Comparison of ENCODE assay signal across 8 cellular contexts in genomic region chr6:35688605-35689322, GRCh38. TPM values are rescaled to one million over a fixed set of nuclear protein-coding genes. Genes with fewer than 3 reads are reported as not detected.
DNase-seq lines count a peak whose midpoint lies in the region; ATAC-seq and TF ChIP-seq lines count a peak whose summit lies in the region.

Gene FKBP5, minus strand, starts transcription at chr6:35688915. Its CDS starts 46,091 bp downstream, at chr6:35642824.

- POLR2A ChIA-PET in Caco-2 (lab: Charles Lee): no interaction called here
- POLR2A ChIA-PET in Panc1 (lab: Charles Lee): no interaction called here
- POLR2A ChIA-PET in naive thymus-derived CD8-positive, alpha-beta T cell (lab: Charles Lee): interaction anchor here (0.5 to 3.6 kb wide), 9 partner anchors 17 to 406 kb away, joined by 3 to 36 read pairs (median 3); no protein-coding TSS in a partner anchor

- no peaks in the 10 kb centered on the region for H3K4me1 Mint-ChIP-seq in Caco-2 (ENCODE audit: low read depth, unreplicated experiment)
- peaks cover 9 to 16% (median 13%) of the 10 kb centered on the region in 4 donors for H3K4me1 Mint-ChIP-seq in naive thymus-derived CD8-positive, alpha-beta T cell

- no peaks in the 10 kb centered on the region for H3K36me3 Mint-ChIP-seq in Caco-2 (ENCODE audit: insufficient read depth, unreplicated experiment)
- H3K36me3 Mint-ChIP-seq in naive thymus-derived CD8-positive, alpha-beta T cell: peaks cover 0 to 7% (median 4%) of the 10 kb centered on the region in 3 donors

- no peaks in the 10 kb centered on the region for H3K9me3 Mint-ChIP-seq in Caco-2 (ENCODE audit: unreplicated experiment)
- no peaks in the 10 kb centered on the region for H3K9me3 Mint-ChIP-seq in naive thymus-derived CD8-positive, alpha-beta T cell

- H3K79me2 ChIP-seq in fibroblast of lung (ENCODE audit: control insufficient read depth, insufficient read depth, low read length): peaks cover 2% of the 10 kb centered on the region

- in situ Hi-C loops in Panc1 (cut with HindIII; ENCODE audit: low pct_unique_long_range_greater_than_20kb, low sequenced_read_pairs): no loop called here

- peak within 1 kb of the TSS; percentile 62 for H3K9ac ChIP-seq in fibroblast of lung (ENCODE audit: insufficient read depth, low read length)

- TF ChIP-seq CTCF in Caco-2 (IDR thresholded peaks at IDR 0.05; ENCODE audit: insufficient read depth in 1 of 2, low read depth in 1 of 2, low read length in 1 of 2, severe bottlenecking in 1 of 2, unreplicated experiment in 1 of 2) (no peak), Panc1 (IDR thresholded peaks at IDR 0.05) (no peak), fibroblast of lung (conservative IDR thresholded peaks at IDR 0.05 in 1 of 2, IDR thresholded peaks at IDR 0.05 in 1 of 2; ENCODE audit: low read depth in 1 of 2, low read length in 2 of 2) (no peak)

- H3K27me3 Mint-ChIP-seq in Caco-2 (ENCODE audit: insufficient read depth, unreplicated experiment): no peaks in the 10 kb centered on the region
- no peaks in the 10 kb centered on the region for H3K27me3 Mint-ChIP-seq in naive thymus-derived CD8-positive, alpha-beta T cell

- no TSS peak for BruUV-seq in Caco-2 (replicated peaks; lab: Mats Ljungman, UMichigan)
- BruUV-seq in Panc1 (replicated peaks; lab: Mats Ljungman, UMichigan): no TSS peak

- H3K4me3 Mint-ChIP-seq in Caco-2 (ENCODE audit: unreplicated experiment): peak within 1 kb of the TSS; percentile 80
- H3K4me3 Mint-ChIP-seq in naive thymus-derived CD8-positive, alpha-beta T cell: peak within 1 kb of the TSS; percentile 97 to 100 (median 98)

- H3K4me1 ChIP-seq in Caco-2: peaks cover 14% of the 10 kb centered on the region
- H3K4me1 ChIP-seq in Panc1 (ENCODE audit: control insufficient read depth, insufficient read depth, low read length): peaks cover 13% of the 10 kb centered on the region; the same call in 1 of the 2 replicates
- no peaks in the 10 kb centered on the region for H3K4me1 ChIP-seq in fibroblast of lung (ENCODE audit: control insufficient read depth, extremely low read depth, insufficient read depth, low read length)

- peak within 1 kb of the TSS; percentile 47 for H3K4me3 ChIP-seq in Caco-2 (ENCODE audit: low read depth, low read length)
- H3K4me3 ChIP-seq in Panc1 (ENCODE audit: low read depth in 2 of 2, low read length in 2 of 2): peak within 1 kb of the TSS; percentile 72 to 86
- H3K4me3 ChIP-seq in fibroblast of lung (replicated peaks in 1 of 4; ENCODE audit: control extremely low read depth in 1 of 4, insufficient read depth in 1 of 4, low read depth in 3 of 4, low read length in 4 of 4): peak within 1 kb of the TSS; percentile 49 to 98 (median 70)

- H2AFZ ChIP-seq in fibroblast of lung (ENCODE audit: low read length): peak within 1 kb of the TSS; percentile 68

- H3K27ac Mint-ChIP-seq in Caco-2 (ENCODE audit: unreplicated experiment): peak within 1 kb of the TSS; percentile 45
- H3K27ac Mint-ChIP-seq in naive thymus-derived CD8-positive, alpha-beta T cell: peak within 1 kb of the TSS; percentile 84 to 99 (median 96)

- peak within 1 kb of the TSS; percentile 78 for H3K4me2 ChIP-seq in fibroblast of lung (ENCODE audit: extremely low read depth, insufficient read depth, low read length)

- intact Hi-C loops in Caco-2 (cut with micrococcal nuclease; ENCODE audit: unreplicated experiment) (loop anchor here (1.0 kb wide), 1 partner anchor 43 kb away; no protein-coding TSS in a partner anchor), Panc1 (cut with micrococcal nuclease; ENCODE audit: unreplicated experiment) (loop anchor here (5.0 kb wide), 1 partner anchor 49 kb away; the partner anchor contains the start of gene ARMC12)

- H3K27ac ChIP-seq in Panc1 (ENCODE audit: low read length) (peak within 1 kb of the TSS; percentile 76), fibroblast of lung (ENCODE audit: insufficient read depth, low read length) (peak within 1 kb of the TSS; percentile 4)

- no peaks in the 10 kb centered on the region for H3K27me3 ChIP-seq in Caco-2 (replicated peaks; ENCODE audit: control insufficient read depth, insufficient read depth, low read length)
- H3K27me3 ChIP-seq in Panc1 (ENCODE audit: control insufficient read depth, insufficient read depth, low read length): no peaks in the 10 kb centered on the region
- no peaks in the 10 kb centered on the region for H3K27me3 ChIP-seq in fibroblast of lung (ENCODE audit: control insufficient read depth, insufficient read depth, low read length)

- no peaks in the 10 kb centered on the region for H4K20me1 ChIP-seq in fibroblast of lung (ENCODE audit: control insufficient read depth, extremely low read depth, insufficient read depth, low read length)

- peak; percentile 52 for ATAC-seq in GM19468 (IDR thresholded peaks at IDR 0.05; ENCODE audit: extremely low read depth, unreplicated experiment)
- peak; percentile 98 for ATAC-seq in Panc1
- peak; percentile 86 to 89 for ATAC-seq in naive thymus-derived CD8-positive, alpha-beta T cell

- no peaks in the 10 kb centered on the region for H3K9me3 ChIP-seq in Caco-2
- no peaks in the 10 kb centered on the region for H3K9me3 ChIP-seq in Panc1 (ENCODE audit: control insufficient read depth, insufficient read depth, low read depth, low read length)
- no peaks in the 10 kb centered on the region for H3K9me3 ChIP-seq in fibroblast of lung (ENCODE audit: control insufficient read depth, insufficient read depth, low read depth, low read length)

- H3K36me3 ChIP-seq in Caco-2 (ENCODE audit: control insufficient read depth, insufficient read depth, low read length) (no peaks in the 10 kb centered on the region), Panc1 (ENCODE audit: control insufficient read depth, insufficient read depth, low read length) (no peaks in the 10 kb centered on the region; the same call in 1 of the 2 replicates), fibroblast of lung (ENCODE audit: control insufficient read depth, insufficient read depth, low read length) (no peaks in the 10 kb centered on the region)

- DNase-seq in Caco-2: peak; percentile 92 to 96
- peak; percentile 83 for DNase-seq in HT1080 (ENCODE audit: low read depth)
- DNase-seq in Panc1 (ENCODE audit: low read depth, low spot score): peak; percentile 27
- peak; percentile 61 to 83 for DNase-seq in activated T-helper 1 cell treated with anti-CD3 and anti-CD28 coated beads, Interleukin-2, amount 50 U/mL, for 16 hours (ENCODE audit: low read depth in 1 of 2, low spot score in 1 of 2)
- DNase-seq in fibroblast of lung (ENCODE audit: low read depth in 2 of 2): peak; percentile 87 to 88
- DNase-seq in naive thymus-derived CD8-positive, alpha-beta T cell: peak; percentile 78 to 92 (median 84)
- peak; percentile 71 to 84 (median 77) for DNase-seq in stimulated activated naive CD4-positive, alpha-beta T cell (lab: John Stamatoyannopoulos, UW)

- CTCF ChIA-PET in Caco-2 (lab: Charles Lee) (no interaction called here), Panc1 (lab: Charles Lee) (no interaction called here)

RNA-seq across cellular contexts. Expression of gene FKBP5, which starts in this region (rescaled TPM):
- total RNA-seq in Caco-2 (2022) (16.5 and 20.1 TPM in 2 replicates), Panc1 (2021; ENCODE audit: unreplicated experiment) (25.2 TPM), fibroblast of lung (13.4 and 16.3 TPM in 2 replicates)
- total RNA-seq in HT1080 (2014; rRNA removed; shearing (Covaris generic)): 9.3 and 15.2 TPM in 2 replicates
- polyA plus RNA-seq in HT1080 (2015; cell fraction: cytosol; rRNA removed): 15.4 and 16.7 TPM in 2 replicates
- 10.4 and 11.0 TPM in 2 replicates for polyA plus RNA-seq in HT1080 (2015; cell fraction: nucleus; rRNA removed)
- 14.9 TPM for polyA plus RNA-seq in Panc1 (2012; ENCODE audit: insufficient read length)
- 10.9 and 13.1 TPM in 2 replicates for polyA plus RNA-seq in fibroblast of lung
- polyA plus RNA-seq in fibroblast of lung (2012): 11.5 and 14.3 TPM in 2 replicates
- polyA minus RNA-seq in fibroblast of lung (ENCODE audit: low replicate concordance): 0.94 and 2.5 TPM in 2 replicates
- total RNA-seq in naive thymus-derived CD8-positive, alpha-beta T cell: 10 to 100 TPM; 75.4 to 79.1 TPM
- polyA plus RNA-seq in naive thymus-derived CD8-positive, alpha-beta T cell: 100 to 1,000 TPM; 108 to 297 (median 154) TPM

Comparison
In these comparisons a context has a peak if more than half of its experiments do, and no peak if none do; other contexts are left out.
1. Peak in every context shown above with its lines: DNase-seq, ATAC-seq, H3K4me3 ChIP-seq and H3K27ac ChIP-seq.
2. RNA of gene FKBP5 (polyA plus RNA-seq): 108 to 297 TPM in naive thymus-derived CD8-positive, alpha-beta T cell; 10.9 to 14.3 TPM in fibroblast of lung; every median in the first group is over 4 times any median in the second.
3. DNase-seq: peak in every context shown above with its lines; median percentile 94 in Caco-2; 88 in fibroblast of lung; 84 in naive thymus-derived CD8-positive, alpha-beta T cell; 83 in HT1080; 77 in stimulated activated naive CD4-positive, alpha-beta T cell; 72 in activated T-helper 1 cell treated with anti-CD3 and anti-CD28 coated beads, Interleukin-2, amount 50 U/mL, for 16 hours; 27 in Panc1.